In genomic region chr11:47553417-47553746, GRCh38 we compare ENCODE assay signal across 7 cellular contexts. TPM values are rescaled to one million over a fixed set of nuclear protein-coding genes. Genes with fewer than 3 reads are reported as not detected.
A peak's percentile ranks its signal among the peaks of the same experiment; 100 is the strongest.
DNase-seq lines count a peak whose midpoint lies in the region; ATAC-seq and TF ChIP-seq lines count a peak whose summit lies in the region.

No MANE protein-coding gene starts in this region.

- H3K36me3 ChIP-seq in Peyer's patch (no peaks in the 10 kb centered on the region), esophagus (ENCODE audit: control insufficient read depth in 2 of 2, insufficient read depth in 2 of 2, low read length in 1 of 2) (no peaks in the 10 kb centered on the region)

- no peaks in the 10 kb centered on the region for H3K9me3 ChIP-seq in Peyer's patch
- H3K9me3 ChIP-seq in esophagus (ENCODE audit: control insufficient read depth in 2 of 2, insufficient read depth in 1 of 2, low read depth in 1 of 2, low read length in 1 of 2), result no peaks in the 10 kb centered on the region

- H3K4me1 Mint-ChIP-seq in osteocyte (ENCODE audit: unreplicated experiment), result peaks cover 24% of the 10 kb centered on the region

- H3K4me1 ChIP-seq in Peyer's patch, result peaks cover 0 to 30% (median 2%) of the 10 kb centered on the region in 4 donors
- H3K4me1 ChIP-seq in esophagus (ENCODE audit: control insufficient read depth in 2 of 2, insufficient read depth in 2 of 2, low read length in 1 of 2), result no peaks in the 10 kb centered on the region

- peaks cover 5% of the 10 kb centered on the region for H3K36me3 Mint-ChIP-seq in osteocyte (ENCODE audit: unreplicated experiment)

- TF ChIP-seq POLR2A in Peyer's patch (IDR thresholded peaks at IDR 0.05), result no peak

- ATAC-seq in GM18868 (IDR thresholded peaks at IDR 0.05; ENCODE audit: unreplicated experiment), result peak; percentile 31
- peak; percentile 38 for ATAC-seq in HG02759 (IDR thresholded peaks at IDR 0.05; ENCODE audit: unreplicated experiment)

- H3K27me3 Mint-ChIP-seq in osteocyte (ENCODE audit: unreplicated experiment), result no peaks in the 10 kb centered on the region

- H3K9me3 Mint-ChIP-seq in osteocyte (ENCODE audit: unreplicated experiment), result no peaks in the 10 kb centered on the region

- peak overlapping the region; percentile 85 to 98 (median 94) for H3K27ac ChIP-seq in Peyer's patch
- peak overlapping the region; percentile 78 to 79 for H3K27ac ChIP-seq in esophagus (ENCODE audit: low read depth in 2 of 2, low read length in 1 of 2)

- 10 to 13% methylated on average over 9 of the region's 9 CpGs for WGBS in esophagus, 2 donors

- no peak for TF ChIP-seq CTCF in Peyer's patch (IDR thresholded peaks at IDR 0.05)
- TF ChIP-seq CTCF in osteocyte (IDR thresholded peaks at IDR 0.05), result peak; percentile 22

- H3K4me3 Mint-ChIP-seq in osteocyte (ENCODE audit: unreplicated experiment), result peak overlapping the region; percentile 98

- H3K27me3 ChIP-seq in Peyer's patch (no peaks in the 10 kb centered on the region), esophagus (ENCODE audit: control insufficient read depth in 1 of 2, insufficient read depth in 2 of 2, low read length in 2 of 2) (no peaks in the 10 kb centered on the region)

- DNase-seq in Peyer's patch (no peak), osteocyte (ENCODE audit: extremely low spot score, unreplicated experiment) (no peak), activated gamma-delta T cell treated with Interleukin-2 at 50 U/mL for 16 hours (no peak), AG08395 (ENCODE audit: low spot score) (no peak)

- peak overlapping the region; percentile 87 for H3K27ac Mint-ChIP-seq in osteocyte (ENCODE audit: unreplicated experiment)

- peak overlapping the region; percentile 90 to 99 (median 97) for H3K4me3 ChIP-seq in Peyer's patch
- H3K4me3 ChIP-seq in esophagus (ENCODE audit: low read depth in 1 of 2, low read length in 2 of 2), result peak overlapping the region; percentile 97 to 98

RNA-seq across cellular contexts. Expression of gene CELF1, which starts 0.5 kb away (rescaled TPM):
- total RNA-seq in Peyer's patch (100 to 1,000 TPM in 3 of 4 donors, 10 to 100 TPM in 1; 90.7 to 134 (median 121) TPM), osteocyte (88.6 and 100 TPM in 2 replicates)
- 10 to 100 TPM; 18.7 to 24.7 TPM for polyA plus RNA-seq in esophagus

RNA-seq across cellular contexts. Expression of gene PTPMT1, which starts 12.0 kb away (rescaled TPM):
- total RNA-seq in Peyer's patch (10 to 100 TPM; 43.1 to 80.9 (median 65.8) TPM), osteocyte (49.3 and 50.3 TPM in 2 replicates)
- 10 to 100 TPM; 38.2 to 50.7 TPM for polyA plus RNA-seq in esophagus

RNA-seq across cellular contexts. Expression of gene KBTBD4, which starts 25.4 kb away (rescaled TPM):
- total RNA-seq in Peyer's patch, result 10 to 100 TPM in 2 of 4 donors, 1 to 10 TPM in 2; 6.6 to 11.9 (median 9.7) TPM
- 10 to 100 TPM in 1 of 2 donors, 1 to 10 TPM in 1; 3.6 to 10.2 TPM for polyA plus RNA-seq in esophagus
- total RNA-seq in osteocyte, result 19.7 and 19.8 TPM in 2 replicates

RNA-seq across cellular contexts. Expression of gene NDUFS3, which starts 25.5 kb away (rescaled TPM):
- total RNA-seq in Peyer's patch (100 to 1,000 TPM; 109 to 152 (median 126) TPM), osteocyte (102 and 105 TPM in 2 replicates)
- 100 to 1,000 TPM; 126 to 151 TPM for polyA plus RNA-seq in esophagus

RNA-seq across cellular contexts. Expression of gene FAM180B, which starts 33.1 kb away (rescaled TPM):
- not detected for total RNA-seq in Peyer's patch
- under 1 TPM in 1 of 2 donors, not detected in 1; 0.02 TPM for polyA plus RNA-seq in esophagus
- 0.32 and 0.52 TPM in 2 replicates for total RNA-seq in osteocyte
